10 cellular contexts compared by ENCODE assay signal in the genomic region with DNA sequence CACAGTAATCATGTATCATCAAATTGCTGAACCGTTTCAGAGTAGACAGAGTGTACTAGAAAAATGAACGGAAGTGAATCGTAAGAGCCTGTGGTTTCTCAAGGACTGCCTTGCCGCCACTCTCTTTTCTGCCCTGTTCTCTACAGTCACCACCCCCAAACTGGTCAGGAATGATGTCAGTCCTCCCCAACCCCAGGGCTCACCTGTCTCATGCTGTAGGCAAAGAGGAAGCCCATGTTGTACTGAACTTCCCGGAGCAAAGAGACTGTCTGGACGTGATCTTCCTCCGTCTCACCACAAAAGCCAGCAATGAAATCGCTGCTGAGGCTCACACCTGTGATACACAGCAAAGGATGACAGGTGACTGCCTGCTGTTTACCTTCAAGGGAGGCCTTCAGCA. TPM values are rescaled to one million over a fixed set of nuclear protein-coding genes. Genes with fewer than 3 reads are reported as not detected.
A peak's percentile ranks its signal among the peaks of the same experiment; 100 is the strongest.
DNase-seq lines count a peak whose midpoint lies in the region; ATAC-seq and TF ChIP-seq lines count a peak whose summit lies in the region.
"Had no signal": no experiment of that assay in that cellular context is flagged by ENCODE, and none has a peak within 500 bp of the region (broad histone marks: within the 10 kb centered on the region; RNA-seq: fewer than 3 reads in every experiment).

No MANE protein-coding gene starts in this region.

- H3K27ac Mint-ChIP-seq in activated CD4-positive, alpha-beta T cell treated with anti-CD3 and anti-CD28 coated beads, Interleukin-2, amount 10 ng/mL, durations not matched to agents 24 days and 14 days: peak overlapping the region; percentile 69

- H3K27me3 ChIP-seq in esophagus muscularis mucosa (no peaks in the 10 kb centered on the region), uterus (no peaks in the 10 kb centered on the region)

- no peak for ATAC-seq in HG03175 (IDR thresholded peaks at IDR 0.05; ENCODE audit: unreplicated experiment)

- no peaks in the 10 kb centered on the region for H3K27me3 Mint-ChIP-seq in activated CD4-positive, alpha-beta T cell treated with anti-CD3 and anti-CD28 coated beads, Interleukin-2, amount 10 ng/mL, durations not matched to agents 24 days and 14 days

- H3K4me1 Mint-ChIP-seq in activated CD4-positive, alpha-beta T cell treated with anti-CD3 and anti-CD28 coated beads, Interleukin-2, amount 10 ng/mL, durations not matched to agents 24 days and 14 days: peaks cover 26% of the 10 kb centered on the region

- in situ Hi-C loops in KBM-7 (cut with MboI; ENCODE audit: low pct_unique_long_range_greater_than_20kb, low sequenced_read_pairs): no loop called here

- TF ChIP-seq POLR2A in esophagus muscularis mucosa (IDR thresholded peaks at IDR 0.05; ENCODE audit: low read depth) (no peak), uterus (IDR thresholded peaks at IDR 0.05) (no peak)

- H3K4me3 ChIP-seq in fibroblast of mammary gland (ENCODE audit: control insufficient read depth, low read depth, low read length) (no peak overlapping the region), esophagus muscularis mucosa (no peak overlapping the region), uterus (no peak overlapping the region)
- H3K4me3 ChIP-seq: GM12878, thoracic aorta had no signal

- WGBS in esophagus muscularis mucosa: 89% methylated on average over 8 of the region's 8 CpGs

- no peak for TF ChIP-seq EP300 in esophagus muscularis mucosa (IDR thresholded peaks at IDR 0.05)

- H3K4me3 Mint-ChIP-seq in activated CD4-positive, alpha-beta T cell treated with anti-CD3 and anti-CD28 coated beads, Interleukin-2, amount 10 ng/mL, durations not matched to agents 24 days and 14 days: peak overlapping the region; percentile 15

- intact Hi-C loops in activated CD4-positive, alpha-beta T cell treated with anti-CD3 and anti-CD28 coated beads, Interleukin-2, amount 10 ng/mL, durations not matched to agents 24 days and 14 days (cut with micrococcal nuclease): no loop called here
- intact Hi-C loops in esophagus muscularis mucosa (cut with DNase I) (no loop called here), uterus (cut with DNase I; ENCODE audit: low total_unique reads) (no loop called here)

- no peak overlapping the region for H3K27ac ChIP-seq in esophagus muscularis mucosa (replicated peaks in 1 of 4)
- no peak overlapping the region for H3K27ac ChIP-seq in uterus
- H3K27ac ChIP-seq: thoracic aorta had no signal

- H3K36me3 ChIP-seq in esophagus muscularis mucosa: peaks cover 49 to 100% (median 87%) of the 10 kb centered on the region in 4 donors
- H3K36me3 ChIP-seq in uterus: no peaks in the 10 kb centered on the region

- H3K9me3 ChIP-seq in esophagus muscularis mucosa: no peaks in the 10 kb centered on the region
- no peaks in the 10 kb centered on the region for H3K9me3 ChIP-seq in uterus
- H3K9me3 ChIP-seq: thoracic aorta had no signal

- TF ChIP-seq CTCF in fibroblast of mammary gland (conservative IDR thresholded peaks at IDR 0.05; ENCODE audit: control insufficient read depth, insufficient read depth, low read depth, low read length) (no peak), esophagus muscularis mucosa (IDR thresholded peaks at IDR 0.05) (no peak), uterus (IDR thresholded peaks at IDR 0.05) (no peak)

- H3K4me1 ChIP-seq in esophagus muscularis mucosa: no peaks in the 10 kb centered on the region
- no peaks in the 10 kb centered on the region for H3K4me1 ChIP-seq in uterus

- no peaks in the 10 kb centered on the region for H3K9me3 Mint-ChIP-seq in activated CD4-positive, alpha-beta T cell treated with anti-CD3 and anti-CD28 coated beads, Interleukin-2, amount 10 ng/mL, durations not matched to agents 24 days and 14 days

- H3K36me3 Mint-ChIP-seq in activated CD4-positive, alpha-beta T cell treated with anti-CD3 and anti-CD28 coated beads, Interleukin-2, amount 10 ng/mL, durations not matched to agents 24 days and 14 days (ENCODE audit: low read depth): peaks cover 62% of the 10 kb centered on the region

- DNase-seq in KBM-7: peak; percentile 66
- DNase-seq in activated CD4-positive, alpha-beta T cell treated with anti-CD3 and anti-CD28 coated beads, Interleukin-2, amount 10 ng/mL, durations not matched to agents 24 days and 14 days: peak; percentile 79
- DNase-seq in fibroblast of mammary gland (ENCODE audit: low read depth): peak; percentile 22
- peak; percentile 35 for DNase-seq in stimulated activated CD8-positive, alpha-beta memory T cell treated with anti-CD3 and anti-CD28 coated beads, Interleukin-4, amount 100 ng/mL, for 48 hours
- DNase-seq in esophagus muscularis mucosa (ENCODE audit: extremely low spot score): no peak
- no peak for DNase-seq in GF-D8 (lab: John Stamatoyannopoulos, UW)
- no peak for DNase-seq in uterus

RNA-seq across cellular contexts. Expression of a gene that starts 31.0 kb away (rescaled TPM):
- 49.9 and 52.9 TPM in 2 replicates for total RNA-seq in activated CD4-positive, alpha-beta T cell treated with anti-CD3 and anti-CD28 coated beads, Interleukin-2, amount 10 ng/mL, durations not matched to agents 24 days and 14 days
- total RNA-seq in esophagus muscularis mucosa: 10 to 100 TPM; 11.3 to 19.5 (median 16.9) TPM
- 10 to 100 TPM in 2 of 4 donors, 1 to 10 TPM in 2; 4.1 to 34.6 (median 17.2) TPM for total RNA-seq in uterus

Comparison
In these comparisons a context has a peak if more than half of its experiments do, and no peak if none do; other contexts are left out.
1. DNase-seq: peak in KBM-7 (single experiment), activated CD4-positive, alpha-beta T cell treated with anti-CD3 and anti-CD28 coated beads, Interleukin-2, amount 10 ng/mL, durations not matched to agents 24 days and 14 days (single experiment), fibroblast of mammary gland (single experiment) and stimulated activated CD8-positive, alpha-beta memory T cell treated with anti-CD3 and anti-CD28 coated beads, Interleukin-4, amount 100 ng/mL, for 48 hours (single experiment); none in esophagus muscularis mucosa (single experiment), GF-D8 (single experiment) and uterus (0 of 2).